29 cellular contexts compared by ENCODE assay signal in genomic region chr3:187243933-187244564, GRCh38. TPM values are rescaled to one million over a fixed set of nuclear protein-coding genes. Genes with fewer than 3 reads are reported as not detected.
DNase-seq lines count a peak whose midpoint lies in the region; ATAC-seq and TF ChIP-seq lines count a peak whose summit lies in the region.
"Had no signal": no experiment of that assay in that cellular context is flagged by ENCODE, and none has a peak within 500 bp of the region (broad histone marks: within the 10 kb centered on the region; RNA-seq: fewer than 3 reads in every experiment).

No MANE protein-coding gene starts in this region.

- in situ Hi-C loops in mammary epithelial cell (cut with MboI; ENCODE audit: low sequenced_read_pairs in 2 of 2): no loop called here

- TF ChIP-seq POLR2A in breast epithelium (IDR thresholded peaks at IDR 0.05): no peak
- no peak for TF ChIP-seq POLR2A in esophagus squamous epithelium (IDR thresholded peaks at IDR 0.05)

- no peaks in the 10 kb centered on the region for H4K20me1 ChIP-seq in mammary epithelial cell (ENCODE audit: insufficient read depth, low read length)

- no peaks in the 10 kb centered on the region for H3K4me1 ChIP-seq in mammary epithelial cell (ENCODE audit: insufficient read depth, low read length)
- no peaks in the 10 kb centered on the region for H3K4me1 ChIP-seq in breast epithelium
- H3K4me1 ChIP-seq in esophagus squamous epithelium: peaks cover 0 to 15% (median 8%) of the 10 kb centered on the region in 3 donors
- no peaks in the 10 kb centered on the region for H3K4me1 ChIP-seq in right atrium auricular region
- H3K4me1 ChIP-seq in aorta (ENCODE audit: control insufficient read depth in 1 of 2, insufficient read depth in 2 of 2, low read length in 2 of 2): no peaks in the 10 kb centered on the region
- H3K4me1 ChIP-seq: spleen, stomach, upper lobe of right lung had no signal

- ATAC-seq in aorta (ENCODE audit: low FRiP score): peak; percentile 65
- ATAC-seq: activated CD4-positive, alpha-beta T cell treated with anti-CD3 and anti-CD28 coated beads for 36 hours; upper lobe of right lung had no signal

- CTCF ChIA-PET in mammary epithelial cell (lab: Charles Lee; ENCODE audit: low non-redundant PET): no interaction called here

- H3K4me2 ChIP-seq in mammary epithelial cell (ENCODE audit: insufficient read depth, low read depth, low read length): no peak overlapping the region

- H2AFZ ChIP-seq in mammary epithelial cell (ENCODE audit: low read depth, low read length): no peak overlapping the region

- TF ChIP-seq CTCF in mammary epithelial cell (conservative IDR thresholded peaks at IDR 0.05 in 1 of 2, IDR thresholded peaks at IDR 0.05 in 1 of 2; ENCODE audit: extremely low read depth in 1 of 2, insufficient read depth in 1 of 2, low read depth in 1 of 2, low read length in 2 of 2) (no peak), breast epithelium (IDR thresholded peaks at IDR 0.05) (no peak), esophagus squamous epithelium (IDR thresholded peaks at IDR 0.05) (no peak), right atrium auricular region (IDR thresholded peaks at IDR 0.05) (no peak)

- H3K9me3 ChIP-seq in mammary epithelial cell (replicated peaks; ENCODE audit: insufficient read depth, low read length): no peaks in the 10 kb centered on the region
- no peaks in the 10 kb centered on the region for H3K9me3 ChIP-seq in breast epithelium
- no peaks in the 10 kb centered on the region for H3K9me3 ChIP-seq in esophagus squamous epithelium
- no peaks in the 10 kb centered on the region for H3K9me3 ChIP-seq in right atrium auricular region
- no peaks in the 10 kb centered on the region for H3K9me3 ChIP-seq in aorta (ENCODE audit: control insufficient read depth, low read length)
- H3K9me3 ChIP-seq: neutrophil, stomach, upper lobe of right lung had no signal

- H3K4me3 ChIP-seq in mammary epithelial cell (replicated peaks in 1 of 3; ENCODE audit: insufficient read depth in 1 of 3, low read depth in 2 of 3, low read length in 3 of 3) (no peak overlapping the region), breast epithelium (no peak overlapping the region), esophagus squamous epithelium (no peak overlapping the region), right atrium auricular region (no peak overlapping the region), aorta (ENCODE audit: low read length in 2 of 2) (no peak overlapping the region)
- H3K4me3 ChIP-seq: lung, spleen, stomach, upper lobe of right lung had no signal

- 92% methylated on average over 2 of the region's 2 CpGs for WGBS in mammary epithelial cell (ENCODE audit: low coverage, missing lambda C conversion rate)
- WGBS in esophagus squamous epithelium, 2 donors: 0 to 67% methylated on average over 1 of the region's 2 CpGs
- 77 to 90% methylated on average over 2 of the region's 2 CpGs for WGBS in aorta, 2 donors

- dilution Hi-C loops in mammary epithelial cell (cut with HindIII; ENCODE audit: low sequenced_read_pairs): no loop called here

- peak; percentile 23 for DNase-seq in mammary epithelial cell
- no peak for DNase-seq in breast epithelium (ENCODE audit: low spot score in 2 of 2)
- DNase-seq in esophagus squamous epithelium (lab: John Stamatoyannopoulos, UW): no peak
- peak; percentile 66 for DNase-seq in right atrium auricular region (ENCODE audit: low spot score)
- no peak for DNase-seq in aorta
- no peak for DNase-seq in stimulated activated CD4-positive, alpha-beta T cell treated with anti-CD3 and anti-CD28 coated beads, Interleukin-4, amount 100 ng/mL, for 1 hour
- DNase-seq in activated CD8-positive, alpha-beta memory T cell treated with anti-CD3 and anti-CD28 coated beads, Interleukin-2, amount 50 U/mL, for 4 hours: no peak
- no peak for DNase-seq in NCI-H1105 (lab: John Stamatoyannopoulos, UW)
- DNase-seq: 8988T; activated CD4-positive, alpha-beta T cell treated with anti-CD3 and anti-CD28 coated beads for 36 hours; activated naive CD8-positive, alpha-beta T cell treated with anti-CD3 and anti-CD28 coated beads, Interleukin-2, amount 10 ng/mL, durations not matched to agents 7 days and 5 days; brain microvascular endothelial cell; dermis blood vessel endothelial cell; head of caudate nucleus; NCI-H1436 treated with DMSO at 0.1 percent for 48 hours; NCI-H2171; NCI-H69; SIG-M5; spleen; stimulated activated CD4-positive, alpha-beta T cell treated with anti-CD3 and anti-CD28 coated beads, Interleukin-4, amount 100 ng/mL, for 4 hours; stomach; T-helper 1 cell; upper lobe of right lung had no signal

- no peaks in the 10 kb centered on the region for H3K36me3 ChIP-seq in mammary epithelial cell (ENCODE audit: insufficient read depth, low read length)
- no peaks in the 10 kb centered on the region for H3K36me3 ChIP-seq in breast epithelium
- H3K36me3 ChIP-seq in esophagus squamous epithelium: no peaks in the 10 kb centered on the region
- H3K36me3 ChIP-seq in right atrium auricular region: no peaks in the 10 kb centered on the region
- no peaks in the 10 kb centered on the region for H3K36me3 ChIP-seq in aorta (ENCODE audit: control insufficient read depth in 1 of 2, insufficient read depth in 2 of 2, low read length in 1 of 2)
- H3K36me3 ChIP-seq: brain microvascular endothelial cell, neutrophil, spleen, stomach, upper lobe of right lung had no signal

- H3K27me3 ChIP-seq in mammary epithelial cell (ENCODE audit: insufficient read depth, low read length) (no peaks in the 10 kb centered on the region), breast epithelium (no peaks in the 10 kb centered on the region), esophagus squamous epithelium (peaks cover 0 to 4% (median 0%) of the 10 kb centered on the region in 4 donors), right atrium auricular region (no peaks in the 10 kb centered on the region), aorta (ENCODE audit: control insufficient read depth in 1 of 2, insufficient read depth in 2 of 2, low read length in 1 of 2) (no peaks in the 10 kb centered on the region)
- H3K27me3 ChIP-seq: brain microvascular endothelial cell, neutrophil, stomach, upper lobe of right lung had no signal

- H3K9ac ChIP-seq in mammary epithelial cell (ENCODE audit: insufficient read depth, low read length): no peak overlapping the region

- H3K27ac ChIP-seq in mammary epithelial cell (ENCODE audit: insufficient read depth, low read depth, low read length) (no peak overlapping the region), breast epithelium (no peak overlapping the region), esophagus squamous epithelium (peak overlapping the region in 3 of 4 donors; percentile 23 to 52 (median 51)), right atrium auricular region (no peak overlapping the region), aorta (ENCODE audit: low read depth in 1 of 2, low read length in 2 of 2) (no peak overlapping the region)
- H3K27ac ChIP-seq: brain microvascular endothelial cell, C4-2B, neutrophil, spleen, stomach, upper lobe of right lung had no signal

- no TSS peak for BruUV-seq in mammary epithelial cell (replicated peaks; lab: Mats Ljungman, UMichigan)

- H3K79me2 ChIP-seq in mammary epithelial cell (ENCODE audit: insufficient read depth, low read length): no peaks in the 10 kb centered on the region

- intact Hi-C loops in mammary epithelial cell (cut with micrococcal nuclease) (no loop called here), breast epithelium (cut with DNase I; ENCODE audit: low total_unique reads) (no loop called here), esophagus squamous epithelium (cut with DNase I) (no loop called here), aorta (cut with DNase I) (no loop called here)

RNA-seq across cellular contexts. Expression of gene RTP1, which starts 46.8 kb away (rescaled TPM):
- total RNA-seq in mammary epithelial cell: not detected
- not detected for polyA plus RNA-seq in mammary epithelial cell
- polyA minus RNA-seq in mammary epithelial cell: not detected
- not detected for total RNA-seq in breast epithelium
- not detected for total RNA-seq in esophagus squamous epithelium
- not detected for total RNA-seq in right atrium auricular region
- total RNA-seq in aorta: under 1 TPM; 0.16 to 0.48 TPM
- not detected for polyA plus RNA-seq in aorta
- total RNA-seq: activated CD4-positive, alpha-beta T cell treated with anti-CD3 and anti-CD28 coated beads for 36 hours; activated naive CD8-positive, alpha-beta T cell treated with anti-CD3 and anti-CD28 coated beads, Interleukin-2, amount 10 ng/mL, durations not matched to agents 7 days and 5 days; dermis blood vessel endothelial cell; endothelial cell of umbilical vein; lung; M059J; OCI-LY7; spleen; stomach; upper lobe of right lung had no signal
- polyA plus RNA-seq: endothelial cell of umbilical vein, lung, spleen, stomach had no signal

RNA-seq across cellular contexts. Expression of gene MASP1, which starts 47.5 kb away (rescaled TPM):
- total RNA-seq in mammary epithelial cell: under 1 TPM in 1 of 2 donors, not detected in 1; 0.83 TPM
- polyA plus RNA-seq in mammary epithelial cell: not detected
- polyA minus RNA-seq in mammary epithelial cell: not detected
- total RNA-seq in breast epithelium: 10 to 100 TPM in 1 of 3 donors, 1 to 10 TPM in 1, under 1 TPM in 1; 0.33 to 11.5 (median 1.3) TPM
- total RNA-seq in esophagus squamous epithelium: 1 to 10 TPM in 3 of 4 donors, under 1 TPM in 1; 0.92 to 4.6 (median 1.2) TPM
- total RNA-seq in right atrium auricular region: 10 to 100 TPM; 26.2 to 27.6 TPM
- total RNA-seq in aorta: 1 to 10 TPM; 3.8 to 6.0 TPM
- 1 to 10 TPM in 1 of 2 donors, under 1 TPM in 1; 0.88 to 2.7 TPM for polyA plus RNA-seq in aorta
- total RNA-seq: activated CD4-positive, alpha-beta T cell treated with anti-CD3 and anti-CD28 coated beads for 36 hours; activated naive CD8-positive, alpha-beta T cell treated with anti-CD3 and anti-CD28 coated beads, Interleukin-2, amount 10 ng/mL, durations not matched to agents 7 days and 5 days; OCI-LY7 had no signal

Comparison
In these comparisons a context has a peak if more than half of its experiments do, and no peak if none do; other contexts are left out.
1. DNase-seq: peak in mammary epithelial cell (single experiment) and right atrium auricular region (single experiment); none in breast epithelium (0 of 2), esophagus squamous epithelium (single experiment), aorta (0 of 2), stimulated activated CD4-positive, alpha-beta T cell treated with anti-CD3 and anti-CD28 coated beads, Interleukin-4, amount 100 ng/mL, for 1 hour (single experiment), activated CD8-positive, alpha-beta memory T cell treated with anti-CD3 and anti-CD28 coated beads, Interleukin-2, amount 50 U/mL, for 4 hours (single experiment) and NCI-H1105 (single experiment).
2. H3K27ac ChIP-seq: peak in esophagus squamous epithelium (3 of 4); none in mammary epithelial cell (single experiment), breast epithelium (0 of 2), right atrium auricular region (0 of 2) and aorta (0 of 2).